Comparison of ENCODE assay signal across 24 cellular contexts in the genomic region with DNA sequence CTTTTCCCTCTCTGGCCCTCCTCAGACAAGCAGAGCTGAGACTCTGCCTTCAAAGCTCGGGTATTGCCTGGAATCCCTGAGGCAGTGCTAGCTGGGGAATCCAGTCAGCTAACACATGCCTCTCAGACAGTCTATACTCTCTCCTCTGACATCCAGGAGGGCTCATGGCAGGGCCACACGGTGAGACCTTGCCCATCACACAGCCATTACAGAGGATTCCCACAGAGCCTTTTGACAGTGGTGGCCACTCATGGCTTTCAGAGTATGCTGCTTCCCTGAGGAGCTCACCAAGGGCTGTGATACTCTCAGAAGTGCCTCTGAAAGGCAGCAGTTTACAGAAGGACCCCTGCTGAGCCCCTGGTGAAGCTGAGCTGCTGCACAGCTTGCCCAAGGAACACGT.
DNase-seq lines count a peak whose midpoint lies in the region; ATAC-seq, FAIRE-seq and TF ChIP-seq lines count a peak whose summit lies in the region.
"Had no signal": no experiment of that assay in that cellular context is flagged by ENCODE, and none has a peak within 500 bp of the region (broad histone marks: within the 10 kb centered on the region; RNA-seq: fewer than 3 reads in every experiment).

No MANE protein-coding gene starts in this region.

- no peak for TF ChIP-seq RAD21 in GM12878 (IDR thresholded peaks at IDR 0.05; ENCODE audit: insufficient read depth, low read depth, low read length)

- TF ChIP-seq EP300 in GM12878 (IDR thresholded peaks at IDR 0.05; ENCODE audit: borderline replicate concordance in 1 of 2, control insufficient read depth in 1 of 2, low read depth in 2 of 2, low read length in 2 of 2) = no peak

- H3K4me1 ChIP-seq in GM12878 (ENCODE audit: control insufficient read depth, insufficient read depth, low read length) = no peaks in the 10 kb centered on the region
- H3K4me1 ChIP-seq in neural progenitor cell = peaks cover 18% of the 10 kb centered on the region
- H3K4me1 ChIP-seq: BE2C had no signal

- H3K4me3 Mint-ChIP-seq in neural progenitor cell = no peak overlapping the region
- H3K4me3 Mint-ChIP-seq: HFFc6, T-cell had no signal

- no peak for TF ChIP-seq CTCF in GM12878 (IDR thresholded peaks at IDR 0.05 in 2 of 3, conservative IDR thresholded peaks at IDR 0.05 in 1 of 3; ENCODE audit: control insufficient read depth in 2 of 3, extremely low read depth in 1 of 3, insufficient read depth in 1 of 3, low read depth in 3 of 3, low read length in 3 of 3)
- TF ChIP-seq CTCF in neural progenitor cell (IDR thresholded peaks at IDR 0.05) = no peak

- in situ Hi-C loops in GM12878 (cut with MboI) = no loop called here

- H3K27ac Mint-ChIP-seq in neural progenitor cell = peak overlapping the region; percentile 42
- H3K27ac Mint-ChIP-seq: HFFc6, T-cell had no signal

- no peaks in the 10 kb centered on the region for H3F3A ChIP-seq in neural progenitor cell (ENCODE audit: low read depth)

- no peak overlapping the region for H3K4me3 ChIP-seq in GM12878
- H3K4me3 ChIP-seq in neural progenitor cell = no peak overlapping the region

- no TSS peak for BruUV-seq in GM12878 (replicated peaks; lab: Mats Ljungman, UMichigan)

- H4K20me1 ChIP-seq in GM12878 (ENCODE audit: control insufficient read depth, insufficient read depth) = no peaks in the 10 kb centered on the region
- H4K20me1 ChIP-seq in neural progenitor cell (ENCODE audit: low read depth) = no peaks in the 10 kb centered on the region

- H3K9ac ChIP-seq in GM12878 (ENCODE audit: control insufficient read depth, insufficient read depth, low read length) (no peak overlapping the region), neural progenitor cell (no peak overlapping the region)

- RAD21 ChIA-PET in GM12878 (lab: Charles Lee; ENCODE audit: unreplicated experiment) = no interaction called here

- 0 out of 4 replicates have a peak, but pooled peaks cover 0 to 2% of the 10 kb centered on the region in 2 experiments for H3K27me3 ChIP-seq in GM12878 (replicated peaks in 1 of 2; ENCODE audit: control insufficient read depth in 2 of 2, insufficient read depth in 2 of 2, low read length in 1 of 2)
- no peaks in the 10 kb centered on the region for H3K27me3 ChIP-seq in neural progenitor cell
- H3K27me3 ChIP-seq: BE2C had no signal

- no peak overlapping the region for H3K4me2 ChIP-seq in GM12878 (ENCODE audit: control insufficient read depth, insufficient read depth)
- H3K4me2 ChIP-seq in neural progenitor cell = no peak overlapping the region

- WGBS in GM12878 (ENCODE audit: insufficient coverage, insufficient replicate concordance, low lambda C conversion rate, missing lambda C conversion rate) = 3% methylated on average over 2 of the region's 3 CpGs

- CTCF ChIA-PET in HEK293T (lab: Yijun Ruan, JAX) (interaction anchor here (1.0 kb wide), 1 partner anchor 12 kb away, joined by 3 read pairs; no protein-coding TSS in a partner anchor), GM12878 (lab: Yijun Ruan, JAX) (interaction anchor here (0.5 kb wide), 1 partner anchor 9 kb away, joined by 3 read pairs; no protein-coding TSS in a partner anchor)

- POLR2A ChIA-PET in HEK293T (lab: Yijun Ruan, JAX) = interaction anchor here (0.5 kb wide), 1 partner anchor 245 kb away, joined by 3 read pairs; no protein-coding TSS in a partner anchor
- POLR2A ChIA-PET in GM12878 (lab: Charles Lee) = no interaction called here

- H3K27ac ChIP-seq in GM12878 (ENCODE audit: control insufficient read depth, insufficient read depth) = no peak overlapping the region
- H3K27ac ChIP-seq in neural progenitor cell = no peak overlapping the region
- H3K27ac ChIP-seq: 22Rv1 had no signal

- no peak for TF ChIP-seq POLR2A in GM12878 (IDR thresholded peaks at IDR 0.05; ENCODE audit: low read depth, low read length)

- no peaks in the 10 kb centered on the region for H3K27me3 Mint-ChIP-seq in neural progenitor cell (ENCODE audit: insufficient read depth, low read depth)

- H2AFZ ChIP-seq in GM12878 (ENCODE audit: control insufficient read depth, low read depth, low read length) (0 out of 2 replicates have a peak overlapping the region, but pooled peaks have one; percentile 3), neural progenitor cell (replicated peaks) (no peak overlapping the region)

- DNase-seq in NCI-H1417 (lab: John Stamatoyannopoulos, UW) (peak in 2 of 3 experiments; percentile 6 to 27), NCI-H1417 treated with DMSO at 0.1 percent for 48 hours (lab: John Stamatoyannopoulos, UW) (no peak), HEK293T (ENCODE audit: extremely low spot score) (peak; percentile 16), GM12878 (ENCODE audit: low read depth, low spot score) (no peak), neural progenitor cell (ENCODE audit: low spot score) (peak; percentile 22), AG08395 (ENCODE audit: low spot score) (no peak), NK-92 (lab: John Stamatoyannopoulos, UW; ENCODE audit: unreplicated experiment) (no peak)
- DNase-seq in activated CD4-positive, alpha-beta T cell treated with anti-CD3 and anti-CD28 coated beads, Interleukin-2, amount 50 U/mL, for 1 hour = no peak
- DNase-seq: BE2C; DMS53; HFFc6; KBM-7; NCI-H1105 treated with DMSO at 0.1 percent for 48 hours; NCI-H1694; NCI-H2029 treated with DMSO at 0.1 percent for 48 hours; NCI-H2171; NCI-H226; NCI-H524; NK-92 treated with Interleukin-12 subunit alpha and Interleukin-12 subunit beta, amount 100 ng/mL, for 24 hours; RPMI8226; SHP77; T-cell had no signal

- H3K4me1 Mint-ChIP-seq in neural progenitor cell = peaks cover 7% of the 10 kb centered on the region
- H3K4me1 Mint-ChIP-seq: T-cell had no signal

- H3K36me3 ChIP-seq in GM12878 (ENCODE audit: control insufficient read depth in 2 of 2, insufficient read depth in 2 of 2, low read length in 1 of 2) = no peaks in the 10 kb centered on the region
- H3K36me3 ChIP-seq in neural progenitor cell = no peaks in the 10 kb centered on the region
- H3K36me3 ChIP-seq: BE2C had no signal

- no peaks in the 10 kb centered on the region for H3K9me3 Mint-ChIP-seq in neural progenitor cell
- H3K9me3 Mint-ChIP-seq: HFFc6, T-cell had no signal

- ATAC-seq in GM12878 = no peak
- ATAC-seq: T-cell had no signal

- SMC1A ChIA-PET in GM12878 (lab: Charles Lee; ENCODE audit: uncharacterized antibody, unreplicated experiment) = interaction anchor here (0.8 kb wide), 1 partner anchor 10 kb away, joined by 3 read pairs; no protein-coding TSS in a partner anchor

- intact Hi-C loops in GM12878 (cut with micrococcal nuclease; ENCODE audit: unreplicated experiment) = no loop called here

- H3K36me3 Mint-ChIP-seq in neural progenitor cell = no peaks in the 10 kb centered on the region

- FAIRE-seq in GM12878 (lab: Jason Lieb, UNC) = no peak
- FAIRE-seq: G401.6 had no signal

- H3K79me2 ChIP-seq in GM12878 (ENCODE audit: control insufficient read depth, insufficient read depth, low read length) (no peaks in the 10 kb centered on the region), neural progenitor cell (ENCODE audit: low read depth) (no peaks in the 10 kb centered on the region)

- H3K9me3 ChIP-seq in GM12878 (replicated peaks; ENCODE audit: control insufficient read depth, insufficient read depth, low read length) = no peaks in the 10 kb centered on the region
- H3K9me3 ChIP-seq in neural progenitor cell (ENCODE audit: low read depth) = no peaks in the 10 kb centered on the region
- H3K9me3 ChIP-seq: BE2C had no signal

TF ChIP-seq in HEK293T, 16 proteins besides CTCF, POLR2A, EP300 and RAD21 (continues in another document):
- TF ChIP-seq NFRKB (IDR thresholded peaks at IDR 0.05) = no peak
- no peak for TF ChIP-seq FOXM1 (IDR thresholded peaks at IDR 0.05; ENCODE audit: borderline replicate concordance)
- TF ChIP-seq LEF1 (IDR thresholded peaks at IDR 0.05; ENCODE audit: borderline replicate concordance) = no peak
- no peak for TF ChIP-seq FOXK2 (IDR thresholded peaks at IDR 0.05)
- no peak for TF ChIP-seq BHLHE40 (IDR thresholded peaks at IDR 0.05; ENCODE audit: borderline replicate concordance)
- no peak for TF ChIP-seq SUZ12 (IDR thresholded peaks at IDR 0.05)
- TF ChIP-seq ELF4 (IDR thresholded peaks at IDR 0.05) = no peak
- TF ChIP-seq FOXA1 (IDR thresholded peaks at IDR 0.05) = no peak
- TF ChIP-seq HDGF (IDR thresholded peaks at IDR 0.05; ENCODE audit: borderline replicate concordance) = no peak
- no peak for TF ChIP-seq TARDBP (IDR thresholded peaks at IDR 0.05)
- TF ChIP-seq L3MBTL2 (conservative IDR thresholded peaks at IDR 0.05) = no peak
- TF ChIP-seq SP1 (IDR thresholded peaks at IDR 0.05) = no peak
- no peak for TF ChIP-seq CTBP1 (IDR thresholded peaks at IDR 0.05; ENCODE audit: borderline replicate concordance)

TF ChIP-seq in GM12878, 131 proteins besides CTCF, POLR2A, EP300 and RAD21 (continues in another document):
- TF ChIP-seq CBX3 (IDR thresholded peaks at IDR 0.05; ENCODE audit: borderline replicate concordance, low read depth) (no peak), CBFB (IDR thresholded peaks at IDR 0.05; ENCODE audit: low read depth) (no peak), KAT2A (conservative IDR thresholded peaks at IDR 0.05; ENCODE audit: control insufficient read depth, low read depth, low read length) (no peak), E2F4 (IDR thresholded peaks at IDR 0.05; ENCODE audit: low read depth, low read length) (no peak), BMI1 (IDR thresholded peaks at IDR 0.05; ENCODE audit: borderline replicate concordance) (no peak), IKZF1 (conservative IDR thresholded peaks at IDR 0.05) (no peak), EED (IDR thresholded peaks at IDR 0.05; ENCODE audit: low read depth) (no peak)
- TF ChIP-seq, protein P1, sequence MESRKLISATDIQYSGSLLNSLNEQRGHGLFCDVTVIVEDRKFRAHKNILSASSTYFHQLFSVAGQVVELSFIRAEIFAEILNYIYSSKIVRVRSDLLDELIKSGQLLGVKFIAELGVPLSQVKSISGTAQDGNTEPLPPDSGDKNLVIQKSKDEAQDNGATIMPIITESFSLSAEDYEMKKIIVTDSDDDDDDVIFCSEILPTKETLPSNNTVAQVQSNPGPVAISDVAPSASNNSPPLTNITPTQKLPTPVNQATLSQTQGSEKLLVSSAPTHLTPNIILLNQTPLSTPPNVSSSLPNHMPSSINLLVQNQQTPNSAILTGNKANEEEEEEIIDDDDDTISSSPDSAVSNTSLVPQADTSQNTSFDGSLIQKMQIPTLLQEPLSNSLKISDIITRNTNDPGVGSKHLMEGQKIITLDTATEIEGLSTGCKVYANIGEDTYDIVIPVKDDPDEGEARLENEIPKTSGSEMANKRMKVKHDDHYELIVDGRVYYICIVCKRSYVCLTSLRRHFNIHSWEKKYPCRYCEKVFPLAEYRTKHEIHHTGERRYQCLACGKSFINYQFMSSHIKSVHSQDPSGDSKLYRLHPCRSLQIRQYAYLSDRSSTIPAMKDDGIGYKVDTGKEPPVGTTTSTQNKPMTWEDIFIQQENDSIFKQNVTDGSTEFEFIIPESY (IDR thresholded peaks at IDR 0.05) = no peak

Comparison
In these comparisons a context has a peak if more than half of its experiments do, and no peak if none do; other contexts are left out.
1. DNase-seq: peak in NCI-H1417 (2 of 3), HEK293T (single experiment) and neural progenitor cell (single experiment); none in NCI-H1417 treated with DMSO at 0.1 percent for 48 hours (single experiment), GM12878 (single experiment), AG08395 (single experiment), activated CD4-positive, alpha-beta T cell treated with anti-CD3 and anti-CD28 coated beads, Interleukin-2, amount 50 U/mL, for 1 hour (single experiment) and NK-92 (single experiment).